ENCODE assay signal across 1 cellular context in the genomic region with DNA sequence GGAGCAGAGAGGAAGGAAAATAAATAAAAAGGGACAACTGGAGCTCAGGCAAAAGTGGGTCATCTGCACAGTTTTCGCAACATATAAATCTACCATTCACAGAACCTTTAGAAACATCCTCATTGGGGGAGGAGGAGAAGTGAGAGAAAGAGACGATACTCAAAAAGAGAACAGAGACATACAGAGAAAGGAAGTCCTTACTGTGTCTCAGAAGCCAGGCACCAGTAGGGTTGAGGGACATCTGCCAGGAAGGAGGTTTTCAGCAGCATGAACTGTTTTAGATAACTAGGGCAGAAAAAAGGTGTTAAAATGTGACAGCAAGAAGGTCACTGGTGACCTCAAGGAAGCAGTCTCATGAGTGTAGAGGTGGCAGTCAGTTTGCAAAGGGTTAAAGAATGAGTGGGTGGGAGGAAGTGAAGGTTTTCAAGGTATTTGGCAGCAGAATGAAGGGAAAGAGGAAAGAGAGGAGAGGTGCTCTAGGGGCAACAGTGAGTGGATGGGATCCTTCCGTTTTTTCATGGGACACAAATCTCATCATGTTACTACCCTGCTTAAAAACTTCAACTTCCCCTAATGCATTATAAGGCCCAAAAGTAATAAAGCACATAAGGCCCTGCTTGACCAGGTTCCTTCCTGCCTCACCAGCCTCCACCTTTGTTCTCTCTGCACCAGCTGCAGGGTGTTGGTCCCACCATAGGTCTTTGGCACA.
TF ChIP-seq lines count a peak whose summit lies in the region.

No MANE protein-coding gene starts in this region.

TF ChIP-seq in K562, 482 proteins besides CTCF, POLR2A, EP300 and RAD21 (continued from another document and continues in another):
- TF ChIP-seq, protein P1, sequence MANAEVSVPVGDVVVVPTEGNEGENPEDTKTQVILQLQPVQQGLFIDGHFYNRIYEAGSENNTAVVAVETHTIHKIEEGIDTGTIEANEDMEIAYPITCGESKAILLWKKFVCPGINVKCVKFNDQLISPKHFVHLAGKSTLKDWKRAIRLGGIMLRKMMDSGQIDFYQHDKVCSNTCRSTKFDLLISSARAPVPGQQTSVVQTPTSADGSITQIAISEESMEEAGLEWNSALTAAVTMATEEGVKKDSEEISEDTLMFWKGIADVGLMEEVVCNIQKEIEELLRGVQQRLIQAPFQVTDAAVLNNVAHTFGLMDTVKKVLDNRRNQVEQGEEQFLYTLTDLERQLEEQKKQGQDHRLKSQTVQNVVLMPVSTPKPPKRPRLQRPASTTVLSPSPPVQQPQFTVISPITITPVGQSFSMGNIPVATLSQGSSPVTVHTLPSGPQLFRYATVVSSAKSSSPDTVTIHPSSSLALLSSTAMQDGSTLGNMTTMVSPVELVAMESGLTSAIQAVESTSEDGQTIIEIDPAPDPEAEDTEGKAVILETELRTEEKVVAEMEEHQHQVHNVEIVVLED (CRISPR knock-in tag; IDR thresholded peaks at IDR 0.05) = no peak
- TF ChIP-seq E2F3 (CRISPR knock-in tag; IDR thresholded peaks at IDR 0.05) (no peak), RBM14 (IDR thresholded peaks at IDR 0.05; ENCODE audit: borderline replicate concordance, insufficient read depth, low read depth, low read length) (no peak), ZNF507 (tag; conservative IDR thresholded peaks at IDR 0.05) (no peak), CBFB (CRISPR knock-in tag; IDR thresholded peaks at IDR 0.05) (no peak), CBFA2T3 (IDR thresholded peaks at IDR 0.05) (peak; percentile 73), MAFK (IDR thresholded peaks at IDR 0.05; ENCODE audit: low read length) (no peak), ZNF347 (CRISPR knock-in tag; IDR thresholded peaks at IDR 0.05; ENCODE audit: low read depth) (no peak), HIVEP1 (CRISPR knock-in tag; IDR thresholded peaks at IDR 0.05) (no peak), CHD1 (IDR thresholded peaks at IDR 0.05; ENCODE audit: low read length) (no peak), ZNF707 (CRISPR knock-in tag; conservative IDR thresholded peaks at IDR 0.05) (no peak), BACH1 (tag; IDR thresholded peaks at IDR 0.05) (no peak), ZNF24 (IDR thresholded peaks at IDR 0.05) (no peak), DIDO1 (tag; IDR thresholded peaks at IDR 0.05; ENCODE audit: low read depth) (no peak), ZNF76 (CRISPR knock-in tag; IDR thresholded peaks at IDR 0.05; ENCODE audit: borderline replicate concordance) (no peak), TAF7 (tag; IDR thresholded peaks at IDR 0.05) (no peak), PHB (CRISPR knock-in tag; IDR thresholded peaks at IDR 0.05) (no peak), KLF16 (IDR thresholded peaks at IDR 0.05) (no peak), ZNF311 (CRISPR knock-in tag; IDR thresholded peaks at IDR 0.05) (no peak), KLF6 (CRISPR knock-in tag; IDR thresholded peaks at IDR 0.05; ENCODE audit: borderline replicate concordance) (no peak), PHB2 (IDR thresholded peaks at IDR 0.05; ENCODE audit: low read depth) (no peak), ZEB2 (IDR thresholded peaks at IDR 0.05) (peak; percentile 67; the same call in 1 of the 2 replicates), SMARCC2 (IDR thresholded peaks at IDR 0.05; ENCODE audit: low read depth) (no peak), SMC3 (conservative IDR thresholded peaks at IDR 0.05; ENCODE audit: insufficient read depth, low read depth, low read length) (no peak), ZZZ3 (IDR thresholded peaks at IDR 0.05) (no peak), ZNF696 (CRISPR knock-in tag; conservative IDR thresholded peaks at IDR 0.05) (no peak), RBBP5 (IDR thresholded peaks at IDR 0.05; ENCODE audit: borderline replicate concordance, insufficient read depth, low read length, poor library complexity, severe bottlenecking) (no peak), SLC30A9 (CRISPR knock-in tag; IDR thresholded peaks at IDR 0.05) (no peak), KDM1A (IDR thresholded peaks at IDR 0.05) (no peak), ZNF316 (IDR thresholded peaks at IDR 0.05) (no peak), ZFP1 (CRISPR knock-in tag; IDR thresholded peaks at IDR 0.05) (no peak), SMAD2 (IDR thresholded peaks at IDR 0.05; ENCODE audit: low read depth, low read length) (no peak), ZNF764 (CRISPR knock-in tag; IDR thresholded peaks at IDR 0.05; ENCODE audit: low read depth) (no peak), ZNF436 (CRISPR knock-in tag; IDR thresholded peaks at IDR 0.05) (no peak), YBX1 (IDR thresholded peaks at IDR 0.05) (no peak)
- TF ChIP-seq, protein P2, sequence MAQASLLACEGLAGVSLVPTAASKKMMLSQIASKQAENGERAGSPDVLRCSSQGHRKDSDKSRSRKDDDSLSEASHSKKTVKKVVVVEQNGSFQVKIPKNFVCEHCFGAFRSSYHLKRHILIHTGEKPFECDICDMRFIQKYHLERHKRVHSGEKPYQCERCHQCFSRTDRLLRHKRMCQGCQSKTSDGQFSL (CRISPR knock-in tag; IDR thresholded peaks at IDR 0.05) = no peak
- TF ChIP-seq, protein P2 (tag; IDR thresholded peaks at IDR 0.05) = no peak
- TF ChIP-seq, protein P3, sequence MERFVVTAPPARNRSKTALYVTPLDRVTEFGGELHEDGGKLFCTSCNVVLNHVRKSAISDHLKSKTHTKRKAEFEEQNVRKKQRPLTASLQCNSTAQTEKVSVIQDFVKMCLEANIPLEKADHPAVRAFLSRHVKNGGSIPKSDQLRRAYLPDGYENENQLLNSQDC (CRISPR knock-in tag; IDR thresholded peaks at IDR 0.05) = no peak
- TF ChIP-seq, protein P4, sequence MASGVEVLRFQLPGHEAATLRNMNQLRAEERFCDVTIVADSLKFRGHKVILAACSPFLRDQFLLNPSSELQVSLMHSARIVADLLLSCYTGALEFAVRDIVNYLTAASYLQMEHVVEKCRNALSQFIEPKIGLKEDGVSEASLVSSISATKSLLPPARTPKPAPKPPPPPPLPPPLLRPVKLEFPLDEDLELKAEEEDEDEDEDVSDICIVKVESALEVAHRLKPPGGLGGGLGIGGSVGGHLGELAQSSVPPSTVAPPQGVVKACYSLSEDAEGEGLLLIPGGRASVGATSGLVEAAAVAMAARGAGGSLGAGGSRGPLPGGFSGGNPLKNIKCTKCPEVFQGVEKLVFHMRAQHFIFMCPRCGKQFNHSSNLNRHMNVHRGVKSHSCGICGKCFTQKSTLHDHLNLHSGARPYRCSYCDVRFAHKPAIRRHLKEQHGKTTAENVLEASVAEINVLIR (CRISPR knock-in tag; IDR thresholded peaks at IDR 0.05) = no peak
- TF ChIP-seq, protein P5, sequence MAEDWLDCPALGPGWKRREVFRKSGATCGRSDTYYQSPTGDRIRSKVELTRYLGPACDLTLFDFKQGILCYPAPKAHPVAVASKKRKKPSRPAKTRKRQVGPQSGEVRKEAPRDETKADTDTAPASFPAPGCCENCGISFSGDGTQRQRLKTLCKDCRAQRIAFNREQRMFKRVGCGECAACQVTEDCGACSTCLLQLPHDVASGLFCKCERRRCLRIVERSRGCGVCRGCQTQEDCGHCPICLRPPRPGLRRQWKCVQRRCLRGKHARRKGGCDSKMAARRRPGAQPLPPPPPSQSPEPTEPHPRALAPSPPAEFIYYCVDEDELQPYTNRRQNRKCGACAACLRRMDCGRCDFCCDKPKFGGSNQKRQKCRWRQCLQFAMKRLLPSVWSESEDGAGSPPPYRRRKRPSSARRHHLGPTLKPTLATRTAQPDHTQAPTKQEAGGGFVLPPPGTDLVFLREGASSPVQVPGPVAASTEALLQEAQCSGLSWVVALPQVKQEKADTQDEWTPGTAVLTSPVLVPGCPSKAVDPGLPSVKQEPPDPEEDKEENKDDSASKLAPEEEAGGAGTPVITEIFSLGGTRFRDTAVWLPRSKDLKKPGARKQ (CRISPR knock-in tag; IDR thresholded peaks at IDR 0.05) = no peak
- TF ChIP-seq, protein P6, sequence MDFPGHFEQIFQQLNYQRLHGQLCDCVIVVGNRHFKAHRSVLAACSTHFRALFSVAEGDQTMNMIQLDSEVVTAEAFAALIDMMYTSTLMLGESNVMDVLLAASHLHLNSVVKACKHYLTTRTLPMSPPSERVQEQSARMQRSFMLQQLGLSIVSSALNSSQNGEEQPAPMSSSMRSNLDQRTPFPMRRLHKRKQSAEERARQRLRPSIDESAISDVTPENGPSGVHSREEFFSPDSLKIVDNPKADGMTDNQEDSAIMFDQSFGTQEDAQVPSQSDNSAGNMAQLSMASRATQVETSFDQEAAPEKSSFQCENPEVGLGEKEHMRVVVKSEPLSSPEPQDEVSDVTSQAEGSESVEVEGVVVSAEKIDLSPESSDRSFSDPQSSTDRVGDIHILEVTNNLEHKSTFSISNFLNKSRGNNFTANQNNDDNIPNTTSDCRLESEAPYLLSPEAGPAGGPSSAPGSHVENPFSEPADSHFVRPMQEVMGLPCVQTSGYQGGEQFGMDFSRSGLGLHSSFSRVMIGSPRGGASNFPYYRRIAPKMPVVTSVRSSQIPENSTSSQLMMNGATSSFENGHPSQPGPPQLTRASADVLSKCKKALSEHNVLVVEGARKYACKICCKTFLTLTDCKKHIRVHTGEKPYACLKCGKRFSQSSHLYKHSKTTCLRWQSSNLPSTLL (IDR thresholded peaks at IDR 0.05) = no peak
- TF ChIP-seq, protein P7, sequence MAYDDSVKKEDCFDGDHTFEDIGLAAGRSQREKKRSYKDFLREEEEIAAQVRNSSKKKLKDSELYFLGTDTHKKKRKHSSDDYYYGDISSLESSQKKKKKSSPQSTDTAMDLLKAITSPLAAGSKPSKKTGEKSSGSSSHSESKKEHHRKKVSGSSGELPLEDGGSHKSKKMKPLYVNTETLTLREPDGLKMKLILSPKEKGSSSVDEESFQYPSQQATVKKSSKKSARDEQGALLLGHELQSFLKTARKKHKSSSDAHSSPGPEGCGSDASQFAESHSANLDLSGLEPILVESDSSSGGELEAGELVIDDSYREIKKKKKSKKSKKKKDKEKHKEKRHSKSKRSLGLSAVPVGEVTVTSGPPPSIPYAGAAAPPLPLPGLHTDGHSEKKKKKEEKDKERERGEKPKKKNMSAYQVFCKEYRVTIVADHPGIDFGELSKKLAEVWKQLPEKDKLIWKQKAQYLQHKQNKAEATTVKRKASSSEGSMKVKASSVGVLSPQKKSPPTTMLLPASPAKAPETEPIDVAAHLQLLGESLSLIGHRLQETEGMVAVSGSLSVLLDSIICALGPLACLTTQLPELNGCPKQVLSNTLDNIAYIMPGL (CRISPR knock-in tag; IDR thresholded peaks at IDR 0.05) = no peak
- TF ChIP-seq, protein P8, sequence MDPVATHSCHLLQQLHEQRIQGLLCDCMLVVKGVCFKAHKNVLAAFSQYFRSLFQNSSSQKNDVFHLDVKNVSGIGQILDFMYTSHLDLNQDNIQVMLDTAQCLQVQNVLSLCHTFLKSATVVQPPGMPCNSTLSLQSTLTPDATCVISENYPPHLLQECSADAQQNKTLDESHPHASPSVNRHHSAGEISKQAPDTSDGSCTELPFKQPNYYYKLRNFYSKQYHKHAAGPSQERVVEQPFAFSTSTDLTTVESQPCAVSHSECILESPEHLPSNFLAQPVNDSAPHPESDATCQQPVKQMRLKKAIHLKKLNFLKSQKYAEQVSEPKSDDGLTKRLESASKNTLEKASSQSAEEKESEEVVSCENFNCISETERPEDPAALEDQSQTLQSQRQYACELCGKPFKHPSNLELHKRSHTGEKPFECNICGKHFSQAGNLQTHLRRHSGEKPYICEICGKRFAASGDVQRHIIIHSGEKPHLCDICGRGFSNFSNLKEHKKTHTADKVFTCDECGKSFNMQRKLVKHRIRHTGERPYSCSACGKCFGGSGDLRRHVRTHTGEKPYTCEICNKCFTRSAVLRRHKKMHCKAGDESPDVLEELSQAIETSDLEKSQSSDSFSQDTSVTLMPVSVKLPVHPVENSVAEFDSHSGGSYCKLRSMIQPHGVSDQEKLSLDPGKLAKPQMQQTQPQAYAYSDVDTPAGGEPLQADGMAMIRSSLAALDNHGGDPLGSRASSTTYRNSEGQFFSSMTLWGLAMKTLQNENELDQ (CRISPR knock-in tag; IDR thresholded peaks at IDR 0.05; ENCODE audit: borderline replicate concordance) = no peak
- TF ChIP-seq, protein P9, sequence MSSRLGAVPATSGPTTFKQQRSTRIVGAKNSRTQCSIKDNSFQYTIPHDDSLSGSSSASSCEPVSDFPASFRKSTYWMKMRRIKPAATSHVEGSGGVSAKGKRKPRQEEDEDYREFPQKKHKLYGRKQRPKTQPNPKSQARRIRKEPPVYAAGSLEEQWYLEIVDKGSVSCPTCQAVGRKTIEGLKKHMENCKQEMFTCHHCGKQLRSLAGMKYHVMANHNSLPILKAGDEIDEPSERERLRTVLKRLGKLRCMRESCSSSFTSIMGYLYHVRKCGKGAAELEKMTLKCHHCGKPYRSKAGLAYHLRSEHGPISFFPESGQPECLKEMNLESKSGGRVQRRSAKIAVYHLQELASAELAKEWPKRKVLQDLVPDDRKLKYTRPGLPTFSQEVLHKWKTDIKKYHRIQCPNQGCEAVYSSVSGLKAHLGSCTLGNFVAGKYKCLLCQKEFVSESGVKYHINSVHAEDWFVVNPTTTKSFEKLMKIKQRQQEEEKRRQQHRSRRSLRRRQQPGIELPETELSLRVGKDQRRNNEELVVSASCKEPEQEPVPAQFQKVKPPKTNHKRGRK (tag; IDR thresholded peaks at IDR 0.05) = no peak
- TF ChIP-seq, protein P10, sequence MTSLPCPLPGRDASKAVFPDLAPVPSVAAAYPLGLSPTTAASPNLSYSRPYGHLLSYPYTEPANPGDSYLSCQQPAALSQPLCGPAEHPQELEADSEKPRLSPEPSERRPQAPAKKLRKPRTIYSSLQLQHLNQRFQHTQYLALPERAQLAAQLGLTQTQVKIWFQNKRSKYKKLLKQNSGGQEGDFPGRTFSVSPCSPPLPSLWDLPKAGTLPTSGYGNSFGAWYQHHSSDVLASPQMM (CRISPR knock-in tag; IDR thresholded peaks at IDR 0.05) = no peak
- TF ChIP-seq, protein P11, sequence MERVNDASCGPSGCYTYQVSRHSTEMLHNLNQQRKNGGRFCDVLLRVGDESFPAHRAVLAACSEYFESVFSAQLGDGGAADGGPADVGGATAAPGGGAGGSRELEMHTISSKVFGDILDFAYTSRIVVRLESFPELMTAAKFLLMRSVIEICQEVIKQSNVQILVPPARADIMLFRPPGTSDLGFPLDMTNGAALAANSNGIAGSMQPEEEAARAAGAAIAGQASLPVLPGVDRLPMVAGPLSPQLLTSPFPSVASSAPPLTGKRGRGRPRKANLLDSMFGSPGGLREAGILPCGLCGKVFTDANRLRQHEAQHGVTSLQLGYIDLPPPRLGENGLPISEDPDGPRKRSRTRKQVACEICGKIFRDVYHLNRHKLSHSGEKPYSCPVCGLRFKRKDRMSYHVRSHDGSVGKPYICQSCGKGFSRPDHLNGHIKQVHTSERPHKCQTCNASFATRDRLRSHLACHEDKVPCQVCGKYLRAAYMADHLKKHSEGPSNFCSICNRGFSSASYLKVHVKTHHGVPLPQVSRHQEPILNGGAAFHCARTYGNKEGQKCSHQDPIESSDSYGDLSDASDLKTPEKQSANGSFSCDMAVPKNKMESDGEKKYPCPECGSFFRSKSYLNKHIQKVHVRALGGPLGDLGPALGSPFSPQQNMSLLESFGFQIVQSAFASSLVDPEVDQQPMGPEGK (CRISPR knock-in tag; IDR thresholded peaks at IDR 0.05; ENCODE audit: borderline replicate concordance) = no peak
- TF ChIP-seq, protein P12, sequence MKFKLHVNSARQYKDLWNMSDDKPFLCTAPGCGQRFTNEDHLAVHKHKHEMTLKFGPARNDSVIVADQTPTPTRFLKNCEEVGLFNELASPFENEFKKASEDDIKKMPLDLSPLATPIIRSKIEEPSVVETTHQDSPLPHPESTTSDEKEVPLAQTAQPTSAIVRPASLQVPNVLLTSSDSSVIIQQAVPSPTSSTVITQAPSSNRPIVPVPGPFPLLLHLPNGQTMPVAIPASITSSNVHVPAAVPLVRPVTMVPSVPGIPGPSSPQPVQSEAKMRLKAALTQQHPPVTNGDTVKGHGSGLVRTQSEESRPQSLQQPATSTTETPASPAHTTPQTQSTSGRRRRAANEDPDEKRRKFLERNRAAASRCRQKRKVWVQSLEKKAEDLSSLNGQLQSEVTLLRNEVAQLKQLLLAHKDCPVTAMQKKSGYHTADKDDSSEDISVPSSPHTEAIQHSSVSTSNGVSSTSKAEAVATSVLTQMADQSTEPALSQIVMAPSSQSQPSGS (CRISPR knock-in tag; IDR thresholded peaks at IDR 0.05) = no peak
